2 cellular contexts compared by ENCODE assay signal in the genomic region with DNA sequence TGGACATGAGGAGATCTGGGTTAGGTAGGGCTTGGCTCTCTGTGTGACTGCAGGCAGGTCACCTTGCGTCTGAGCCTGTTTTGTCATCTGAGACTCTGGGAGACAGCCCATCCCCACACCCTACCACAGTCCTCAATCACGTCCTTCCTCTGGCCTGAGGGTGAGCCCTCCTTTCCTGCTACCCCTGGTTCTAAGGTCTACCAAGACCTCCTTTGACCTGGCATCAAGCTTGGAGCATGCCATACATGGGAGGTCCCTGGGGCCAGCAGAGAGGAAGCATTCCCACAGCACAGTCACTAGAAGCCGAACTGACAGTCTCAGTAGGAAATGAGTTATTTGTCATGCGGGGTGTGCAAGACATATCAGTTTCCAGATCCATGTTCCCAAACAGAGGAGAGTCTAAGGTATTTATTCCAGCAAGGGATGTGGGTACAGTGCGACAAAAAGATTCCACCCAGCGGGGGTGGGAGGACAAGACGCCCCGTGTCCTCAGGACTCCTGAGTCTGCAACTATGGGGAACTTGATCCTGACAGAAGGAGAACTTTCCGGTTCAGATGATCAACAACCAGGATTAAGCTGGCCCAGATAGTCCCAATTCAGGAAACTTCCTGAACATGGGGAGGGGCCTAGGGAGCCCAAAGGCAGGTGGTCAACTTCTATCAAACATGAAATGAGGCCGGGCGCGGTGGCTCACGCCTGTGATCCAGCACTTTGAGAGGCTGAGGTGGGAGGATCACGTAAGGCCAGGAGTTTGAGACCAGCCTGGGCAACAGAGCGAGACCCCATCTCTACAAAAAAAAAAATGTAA.
TF ChIP-seq lines count a peak whose summit lies in the region.

No MANE protein-coding gene starts in this region.

TF ChIP-seq in H1, 55 proteins besides CTCF, POLR2A, EP300 and RAD21:
- TF ChIP-seq SIX5 (IDR thresholded peaks at IDR 0.05; ENCODE audit: low read depth, low read length) (no peak), CHD1 (IDR thresholded peaks at IDR 0.05; ENCODE audit: low read depth, low read length) (no peak), BCL11A (IDR thresholded peaks at IDR 0.05; ENCODE audit: low read depth in 2 of 2, low read length in 2 of 2) (no peak), RXRA (IDR thresholded peaks at IDR 0.05; ENCODE audit: insufficient read depth, low read depth, low read length) (no peak), JUN (IDR thresholded peaks at IDR 0.05; ENCODE audit: low read depth, low read length) (no peak), KDM5A (IDR thresholded peaks at IDR 0.05; ENCODE audit: low read length) (no peak), ASH2L (IDR thresholded peaks at IDR 0.05; ENCODE audit: low read length) (no peak), HDAC2 (IDR thresholded peaks at IDR 0.05; ENCODE audit: borderline replicate concordance in 1 of 2, low read depth in 2 of 2, low read length in 2 of 2) (no peak), MAFK (IDR thresholded peaks at IDR 0.05; ENCODE audit: low read depth, low read length) (no peak), CEBPB (IDR thresholded peaks at IDR 0.05; ENCODE audit: low read depth, low read length) (no peak), POLR2AphosphoS5 (IDR thresholded peaks at IDR 0.05; ENCODE audit: low read depth, low read length) (no peak), GABPA (IDR thresholded peaks at IDR 0.05; ENCODE audit: borderline replicate concordance, insufficient read depth, low read length) (no peak), FOSL1 (IDR thresholded peaks at IDR 0.05; ENCODE audit: insufficient read depth, low read depth, low read length) (no peak), PHF8 (conservative IDR thresholded peaks at IDR 0.05; ENCODE audit: low read depth, low read length) (no peak), YY1 (IDR thresholded peaks at IDR 0.05; ENCODE audit: low read depth, low read length) (no peak)
- TF ChIP-seq, protein P1, sequence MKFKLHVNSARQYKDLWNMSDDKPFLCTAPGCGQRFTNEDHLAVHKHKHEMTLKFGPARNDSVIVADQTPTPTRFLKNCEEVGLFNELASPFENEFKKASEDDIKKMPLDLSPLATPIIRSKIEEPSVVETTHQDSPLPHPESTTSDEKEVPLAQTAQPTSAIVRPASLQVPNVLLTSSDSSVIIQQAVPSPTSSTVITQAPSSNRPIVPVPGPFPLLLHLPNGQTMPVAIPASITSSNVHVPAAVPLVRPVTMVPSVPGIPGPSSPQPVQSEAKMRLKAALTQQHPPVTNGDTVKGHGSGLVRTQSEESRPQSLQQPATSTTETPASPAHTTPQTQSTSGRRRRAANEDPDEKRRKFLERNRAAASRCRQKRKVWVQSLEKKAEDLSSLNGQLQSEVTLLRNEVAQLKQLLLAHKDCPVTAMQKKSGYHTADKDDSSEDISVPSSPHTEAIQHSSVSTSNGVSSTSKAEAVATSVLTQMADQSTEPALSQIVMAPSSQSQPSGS (IDR thresholded peaks at IDR 0.05; ENCODE audit: low read length): no peak

TF ChIP-seq in SK-N-SH, 30 proteins besides CTCF, POLR2A, EP300 and RAD21:
- TF ChIP-seq ELF1 (IDR thresholded peaks at IDR 0.05) (no peak), SIN3A (IDR thresholded peaks at IDR 0.05; ENCODE audit: borderline replicate concordance, low read depth, low read length) (no peak), RCOR1 (IDR thresholded peaks at IDR 0.05; ENCODE audit: low read length) (no peak), GATA2 (CRISPR knock-in tag; IDR thresholded peaks at IDR 0.05) (no peak)
- TF ChIP-seq, protein P2, sequence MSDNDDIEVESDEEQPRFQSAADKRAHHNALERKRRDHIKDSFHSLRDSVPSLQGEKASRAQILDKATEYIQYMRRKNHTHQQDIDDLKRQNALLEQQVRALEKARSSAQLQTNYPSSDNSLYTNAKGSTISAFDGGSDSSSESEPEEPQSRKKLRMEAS (IDR thresholded peaks at IDR 0.05; ENCODE audit: low read depth): no peak
